8 cellular contexts compared by ENCODE assay signal in the genomic region with DNA sequence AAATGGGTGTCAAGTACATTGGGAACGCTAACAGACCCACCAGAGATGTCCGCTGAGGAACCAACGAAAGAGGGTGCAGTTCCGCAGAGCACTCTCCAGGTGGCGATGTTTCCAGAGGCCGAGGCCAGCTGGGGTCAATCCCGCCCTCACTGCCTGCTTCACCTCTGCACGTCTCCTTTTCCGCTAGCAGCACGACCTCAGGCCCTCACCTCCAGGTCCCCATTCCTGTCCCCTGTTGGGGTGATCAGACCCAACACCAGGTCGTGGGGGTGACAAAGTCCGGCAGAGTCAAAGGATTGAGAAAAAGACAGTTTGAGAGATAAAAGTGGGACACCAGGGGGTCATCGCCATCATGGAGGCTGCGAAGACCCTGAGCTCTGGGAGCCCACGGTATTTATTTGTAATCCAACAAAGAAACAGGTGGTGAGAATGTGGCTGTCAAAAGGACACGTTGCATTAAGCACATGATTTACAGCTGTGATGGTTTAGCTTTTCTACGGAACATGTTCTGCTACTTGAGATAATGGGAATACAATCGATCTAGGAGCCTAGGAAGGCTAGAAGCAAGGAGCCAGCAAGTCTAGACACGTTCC. TPM values are rescaled to one million over a fixed set of nuclear protein-coding genes. Genes with fewer than 3 reads are reported as not detected.
A peak's percentile ranks its signal among the peaks of the same experiment; 100 is the strongest.
DNase-seq lines count a peak whose midpoint lies in the region; ATAC-seq, FAIRE-seq and TF ChIP-seq lines count a peak whose summit lies in the region.

No MANE protein-coding gene starts in this region.

- no peak for FAIRE-seq in bronchial epithelial cell (lab: Jason Lieb, UNC)

- no peaks in the 10 kb centered on the region for H3K36me3 ChIP-seq in bronchial epithelial cell (ENCODE audit: control insufficient read depth, insufficient read depth, low read length)
- H3K36me3 ChIP-seq in liver (ENCODE audit: control insufficient read depth in 4 of 4, insufficient read depth in 3 of 4, low read depth in 1 of 4, low read length in 3 of 4): no peaks in the 10 kb centered on the region
- H3K36me3 ChIP-seq in transverse colon: no peaks in the 10 kb centered on the region

- no peak overlapping the region for H3K4me3 ChIP-seq in bronchial epithelial cell (ENCODE audit: low read depth, low read length)
- no peak overlapping the region for H3K4me3 ChIP-seq in liver (ENCODE audit: low read depth in 1 of 3, low read length in 3 of 3)
- no peak overlapping the region for H3K4me3 ChIP-seq in transverse colon

- no peaks in the 10 kb centered on the region for H3K4me1 ChIP-seq in liver (ENCODE audit: control insufficient read depth in 4 of 4, insufficient read depth in 4 of 4, low read length in 3 of 4)
- H3K4me1 ChIP-seq in transverse colon: peaks cover 0 to 8% (median 2%) of the 10 kb centered on the region in 4 donors

- no peak for ATAC-seq in HG03196 (IDR thresholded peaks at IDR 0.05; ENCODE audit: unreplicated experiment)

- TF ChIP-seq CTCF in bronchial epithelial cell (IDR thresholded peaks at IDR 0.05; ENCODE audit: insufficient read depth, low read length, severe bottlenecking) (peak; percentile 83), liver (IDR thresholded peaks at IDR 0.05; ENCODE audit: low read depth, low read length, missing input control) (peak; percentile 61), transverse colon (IDR thresholded peaks at IDR 0.05) (peak; percentile 65 to 80 (median 75))

- H3K27me3 ChIP-seq in bronchial epithelial cell (ENCODE audit: control insufficient read depth, insufficient read depth, low read length) (no peaks in the 10 kb centered on the region), liver (ENCODE audit: control insufficient read depth in 4 of 4, insufficient read depth in 4 of 4, low read length in 3 of 4) (no peaks in the 10 kb centered on the region), transverse colon (no peaks in the 10 kb centered on the region)

- 38% methylated on average over 19 of the region's 19 CpGs for WGBS in liver
- WGBS in transverse colon (ENCODE audit: low coverage in 1 of 2), 2 donors: 25 to 46% methylated on average over 5 to 19 of the region's 19 CpGs

- peak in 1 of 2 donors; percentile 73 for TF ChIP-seq RAD21 in liver (IDR thresholded peaks at IDR 0.05)

- no peaks in the 10 kb centered on the region for H3K9me3 ChIP-seq in liver (ENCODE audit: control insufficient read depth in 4 of 4, low read length in 3 of 4)
- no peaks in the 10 kb centered on the region for H3K9me3 ChIP-seq in transverse colon

- TF ChIP-seq EP300 in transverse colon (IDR thresholded peaks at IDR 0.05; ENCODE audit: low read depth): no peak

- peak; percentile 68 for DNase-seq in activated CD4-positive, alpha-beta T cell treated with anti-CD3 and anti-CD28 coated beads for 48 hours
- DNase-seq in activated CD4-positive, alpha-beta T cell treated with anti-CD3 and anti-CD28 coated beads for 1 hour: no peak
- peak; percentile 72 for DNase-seq in NAMALWA (ENCODE audit: low spot score)
- DNase-seq in SKM-1 (lab: John Stamatoyannopoulos, UW; ENCODE audit: unreplicated experiment): peak; percentile 55
- DNase-seq in bronchial epithelial cell (ENCODE audit: low read depth): no peak
- DNase-seq in transverse colon: peak; percentile 55

- in situ Hi-C loops in transverse colon (cut with MboI; ENCODE audit: low pct_ligation_motif_present in 1 of 4, low pct_unique_long_range_greater_than_20kb in 1 of 4, low sequenced_read_pairs in 3 of 4): no loop called here

- no peak overlapping the region for H3K27ac ChIP-seq in liver (ENCODE audit: low read depth in 1 of 2, low read length in 2 of 2)
- H3K27ac ChIP-seq in transverse colon: no peak overlapping the region

- no peak overlapping the region for H3K9ac ChIP-seq in liver (ENCODE audit: low read depth in 1 of 2, low read length in 2 of 2)

- intact Hi-C loops in transverse colon (cut with DNase I; ENCODE audit: low total_unique reads): no loop called here

- TF ChIP-seq POLR2A in transverse colon (IDR thresholded peaks at IDR 0.05): no peak

TF ChIP-seq in liver, 16 proteins besides CTCF, POLR2A, EP300 and RAD21:
- TF ChIP-seq RXRA (IDR thresholded peaks at IDR 0.05): peak in 1 of 2 donors; percentile 64
- TF ChIP-seq, protein P1, sequence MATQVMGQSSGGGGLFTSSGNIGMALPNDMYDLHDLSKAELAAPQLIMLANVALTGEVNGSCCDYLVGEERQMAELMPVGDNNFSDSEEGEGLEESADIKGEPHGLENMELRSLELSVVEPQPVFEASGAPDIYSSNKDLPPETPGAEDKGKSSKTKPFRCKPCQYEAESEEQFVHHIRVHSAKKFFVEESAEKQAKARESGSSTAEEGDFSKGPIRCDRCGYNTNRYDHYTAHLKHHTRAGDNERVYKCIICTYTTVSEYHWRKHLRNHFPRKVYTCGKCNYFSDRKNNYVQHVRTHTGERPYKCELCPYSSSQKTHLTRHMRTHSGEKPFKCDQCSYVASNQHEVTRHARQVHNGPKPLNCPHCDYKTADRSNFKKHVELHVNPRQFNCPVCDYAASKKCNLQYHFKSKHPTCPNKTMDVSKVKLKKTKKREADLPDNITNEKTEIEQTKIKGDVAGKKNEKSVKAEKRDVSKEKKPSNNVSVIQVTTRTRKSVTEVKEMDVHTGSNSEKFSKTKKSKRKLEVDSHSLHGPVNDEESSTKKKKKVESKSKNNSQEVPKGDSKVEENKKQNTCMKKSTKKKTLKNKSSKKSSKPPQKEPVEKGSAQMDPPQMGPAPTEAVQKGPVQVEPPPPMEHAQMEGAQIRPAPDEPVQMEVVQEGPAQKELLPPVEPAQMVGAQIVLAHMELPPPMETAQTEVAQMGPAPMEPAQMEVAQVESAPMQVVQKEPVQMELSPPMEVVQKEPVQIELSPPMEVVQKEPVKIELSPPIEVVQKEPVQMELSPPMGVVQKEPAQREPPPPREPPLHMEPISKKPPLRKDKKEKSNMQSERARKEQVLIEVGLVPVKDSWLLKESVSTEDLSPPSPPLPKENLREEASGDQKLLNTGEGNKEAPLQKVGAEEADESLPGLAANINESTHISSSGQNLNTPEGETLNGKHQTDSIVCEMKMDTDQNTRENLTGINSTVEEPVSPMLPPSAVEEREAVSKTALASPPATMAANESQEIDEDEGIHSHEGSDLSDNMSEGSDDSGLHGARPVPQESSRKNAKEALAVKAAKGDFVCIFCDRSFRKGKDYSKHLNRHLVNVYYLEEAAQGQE (IDR thresholded peaks at IDR 0.05): no peak
TF ChIP-seq in liver: peak in this region for 1.

RNA-seq across cellular contexts. Expression of a gene that starts 27.3 kb away (rescaled TPM):
- total RNA-seq in bronchial epithelial cell (not detected in 2 replicates), liver (1 to 10 TPM; 1.4 to 4.9 TPM), transverse colon (10 to 100 TPM in 2 of 4 donors, 1 to 10 TPM in 2; 2.6 to 16.1 (median 12.0) TPM)
- polyA plus RNA-seq in liver: 1 to 10 TPM; 1.2 to 1.3 TPM

Comparison
In these comparisons a context has a peak if more than half of its experiments do, and no peak if none do; other contexts are left out.
1. DNase-seq: peak in activated CD4-positive, alpha-beta T cell treated with anti-CD3 and anti-CD28 coated beads for 48 hours (single experiment), NAMALWA (single experiment), SKM-1 (single experiment) and transverse colon (single experiment); none in activated CD4-positive, alpha-beta T cell treated with anti-CD3 and anti-CD28 coated beads for 1 hour (single experiment) and bronchial epithelial cell (single experiment).
2. Peak in every context shown above with its lines, with median percentiles within 50 percentile points of each other: CTCF ChIP-seq.